ENCODE assay signal across 1 cellular context in genomic region chr12:118611295-118611694, GRCh38.
TF ChIP-seq lines count a peak whose summit lies in the region.

No MANE protein-coding gene starts in this region.

TF ChIP-seq in SK-N-SH treated with all-trans-retinoic acid at 6 μM for 48 hours, 23 proteins besides CTCF, POLR2A, EP300 and RAD21 (continued from another document):
- TF ChIP-seq TSHZ2 (CRISPR knock-in tag; IDR thresholded peaks at IDR 0.05): no peak
- TF ChIP-seq ZNF70 (CRISPR knock-in tag; IDR thresholded peaks at IDR 0.05): no peak
- TF ChIP-seq GLIS3 (CRISPR knock-in tag; IDR thresholded peaks at IDR 0.05): no peak
- TF ChIP-seq PATZ1 (CRISPR knock-in tag; IDR thresholded peaks at IDR 0.05; ENCODE audit: borderline replicate concordance): no peak
- no peak for TF ChIP-seq OSR1 (CRISPR knock-in tag; IDR thresholded peaks at IDR 0.05)
